2 cellular contexts compared by ENCODE assay signal in genomic region chr2:184767059-184767458, GRCh38.
TF ChIP-seq lines count a peak whose summit lies in the region.

No MANE protein-coding gene starts in this region.

TF ChIP-seq in GM23338, 12 proteins besides CTCF, POLR2A, EP300 and RAD21 (continued from another document):
- TF ChIP-seq ETS1 (IDR thresholded peaks at IDR 0.05), result no peak
- no peak for TF ChIP-seq ZNF114 (CRISPR knock-in tag; IDR thresholded peaks at IDR 0.05)
- no peak for TF ChIP-seq EZH2phosphoT487 (IDR thresholded peaks at IDR 0.05; ENCODE audit: unreplicated experiment)
- TF ChIP-seq CREB1 (CRISPR knock-in tag; IDR thresholded peaks at IDR 0.05; ENCODE audit: low read depth), result no peak
- TF ChIP-seq NANOG (IDR thresholded peaks at IDR 0.05; ENCODE audit: borderline replicate concordance), result no peak
- TF ChIP-seq ZNF331 (CRISPR knock-in tag; IDR thresholded peaks at IDR 0.05; ENCODE audit: low read depth), result no peak

TF ChIP-seq in endothelial cell of umbilical vein, 7 proteins besides CTCF, POLR2A, EP300 and RAD21 (continued from another document):
- TF ChIP-seq FOS (IDR thresholded peaks at IDR 0.05; ENCODE audit: borderline replicate concordance, insufficient read depth, low read length), result peak; percentile 55
- TF ChIP-seq GATA2 (IDR thresholded peaks at IDR 0.05; ENCODE audit: insufficient read depth, insufficient read length, low read depth, low read length), result peak; percentile 63
